Comparison of ENCODE assay signal across 1 cellular context in genomic region chr6:72999995-73000394, GRCh38.
TF ChIP-seq lines count a peak whose summit lies in the region.

No MANE protein-coding gene starts in this region.

TF ChIP-seq in HEK293, 187 proteins besides CTCF, POLR2A, EP300 and RAD21 (continued from another document):
- no peak for TF ChIP-seq ZNF148 (tag by site-specific recombination; IDR thresholded peaks at IDR 0.05; ENCODE audit: borderline replicate concordance)
- TF ChIP-seq ZNF221 (tag by site-specific recombination; IDR thresholded peaks at IDR 0.05; ENCODE audit: borderline replicate concordance), result no peak
- no peak for TF ChIP-seq ZNF518A (tag by site-specific recombination; conservative IDR thresholded peaks at IDR 0.05; ENCODE audit: low read depth)
- peak; percentile 60; the same call in 1 of the 2 replicates for TF ChIP-seq ZNF133 (tag by site-specific recombination; IDR thresholded peaks at IDR 0.05)
